In genomic region chr4:152705918-152706317, GRCh38 we compare ENCODE assay signal across 16 cellular contexts. TPM values are rescaled to one million over a fixed set of nuclear protein-coding genes. Genes with fewer than 3 reads are reported as not detected.
DNase-seq lines count a peak whose midpoint lies in the region; ATAC-seq and TF ChIP-seq lines count a peak whose summit lies in the region.
"Had no signal": no experiment of that assay in that cellular context is flagged by ENCODE, and none has a peak within 500 bp of the region (broad histone marks: within the 10 kb centered on the region; RNA-seq: fewer than 3 reads in every experiment).

No MANE protein-coding gene starts in this region.

- CTCF ChIA-PET in A673 (lab: Charles Lee) (no interaction called here), WTC11 (lab: Charles Lee) (interaction anchor here (0.7 to 2.4 kb wide), 44 partner anchors 8 to 1674 kb away, joined by 3 to 27 read pairs (median 5); partner anchors contain the start of genes ARFIP1, FHDC1 and TIGD4)
- CTCF ChIA-PET in CD4-positive, alpha-beta T cell (lab: Charles Lee): no interaction called here

- BruUV-seq in A673 (replicated peaks; lab: Mats Ljungman, UMichigan): no TSS peak

- POLR2A ChIA-PET in A673 (lab: Charles Lee; ENCODE audit: low non-redundant PET): no interaction called here
- POLR2A ChIA-PET in WTC11 (lab: Charles Lee): no interaction called here
- POLR2A ChIA-PET in CD4-positive, alpha-beta T cell (lab: Charles Lee): interaction anchor here (1.0 kb wide), 1 partner anchor 33 kb away, joined by 3 read pairs; no protein-coding TSS in a partner anchor

- no peak overlapping the region for H3K27ac ChIP-seq in A673 (ENCODE audit: low read depth, low read length, poor library complexity, severe bottlenecking)
- H3K27ac ChIP-seq in CD4-positive, alpha-beta T cell (ENCODE audit: low read depth, low read length): no peak overlapping the region
- no peak overlapping the region for H3K27ac ChIP-seq in left lung
- no peak overlapping the region for H3K27ac ChIP-seq in thyroid gland

- no peak for TF ChIP-seq POLR2A in thyroid gland (IDR thresholded peaks at IDR 0.05)

- H3K36me3 Mint-ChIP-seq in HFFc6 (ENCODE audit: low read depth) (peaks cover 18% of the 10 kb centered on the region), WTC11 (peaks cover 7% of the 10 kb centered on the region)
- H3K36me3 Mint-ChIP-seq in CD4-positive, alpha-beta T cell (ENCODE audit: low read depth): peaks cover 6% of the 10 kb centered on the region

- H3K27ac Mint-ChIP-seq in HFFc6 (no peak overlapping the region), WTC11 (peak overlapping the region; percentile 25; the same call in 1 of the 2 replicates)
- no peak overlapping the region for H3K27ac Mint-ChIP-seq in CD4-positive, alpha-beta T cell

- ATAC-seq in WTC11 (peak; percentile 70), left lung (no peak), HG03521 (IDR thresholded peaks at IDR 0.05; ENCODE audit: unreplicated experiment) (no peak)
- no peak for ATAC-seq in CD4-positive, alpha-beta T cell (ENCODE audit: poor library complexity)
- ATAC-seq: GM12878 had no signal

- H3K4me3 Mint-ChIP-seq in HFFc6 (no peak overlapping the region), WTC11 (no peak overlapping the region)
- no peak overlapping the region for H3K4me3 Mint-ChIP-seq in CD4-positive, alpha-beta T cell

- H3K36me3 ChIP-seq in A673 (ENCODE audit: insufficient read depth, low read length, poor library complexity, severe bottlenecking) (no peaks in the 10 kb centered on the region), left lung (no peaks in the 10 kb centered on the region), thyroid gland (no peaks in the 10 kb centered on the region)

- TF ChIP-seq CTCF in A673 (conservative IDR thresholded peaks at IDR 0.05; ENCODE audit: low read depth, low read length) (peak; percentile 33; the same call in 1 of the 2 replicates), HFFc6 (IDR thresholded peaks at IDR 0.05) (0 out of 2 replicates have a peak, but pooled peaks have one; percentile 23), WTC11 (IDR thresholded peaks at IDR 0.05) (no peak), left lung (IDR thresholded peaks at IDR 0.05) (no peak), thyroid gland (IDR thresholded peaks at IDR 0.05) (no peak)
- TF ChIP-seq CTCF in CD4-positive, alpha-beta T cell (IDR thresholded peaks at IDR 0.05): no peak

- intact Hi-C loops in A673 (cut with micrococcal nuclease; ENCODE audit: unreplicated experiment): no loop called here
- intact Hi-C loops in CD4-positive, alpha-beta T cell (cut with DNase I, micrococcal nuclease): no loop called here
- intact Hi-C loops in left lung (cut with DNase I): no loop called here
- intact Hi-C loops in thyroid gland (cut with DNase I): no loop called here

- H3K4me1 Mint-ChIP-seq in HFFc6 (ENCODE audit: low read depth) (no peaks in the 10 kb centered on the region), WTC11 (peaks cover 66% of the 10 kb centered on the region)
- no peaks in the 10 kb centered on the region for H3K4me1 Mint-ChIP-seq in CD4-positive, alpha-beta T cell (ENCODE audit: low read depth)

- H3K27me3 ChIP-seq in A673 (replicated peaks; ENCODE audit: insufficient read depth, low read depth, low read length, poor library complexity) (no peaks in the 10 kb centered on the region), left lung (peaks cover 0 to 7% of the 10 kb centered on the region in 2 donors), thyroid gland (no peaks in the 10 kb centered on the region)
- H3K27me3 ChIP-seq in CD4-positive, alpha-beta T cell (ENCODE audit: control insufficient read depth, insufficient read depth, low read length): no peaks in the 10 kb centered on the region

- 73 to 86% methylated on average over 1 of the region's 1 CpG for WGBS in thyroid gland, 2 donors

- H3K4me3 ChIP-seq in A673 (ENCODE audit: low read depth, low read length, poor library complexity, severe bottlenecking) (no peak overlapping the region), left lung (no peak overlapping the region), thyroid gland (replicated peaks in 1 of 3) (no peak overlapping the region)
- H3K4me3 ChIP-seq: GM12878 had no signal

- DNase-seq in A673 (ENCODE audit: low spot score) (no peak), HFFc6 (no peak), WTC11 (ENCODE audit: low spot score) (no peak), iPS DF 19.7 (ENCODE audit: low read depth, low spot score) (peak; percentile 48), left lung (no peak), thyroid gland (no peak)
- no peak for DNase-seq in CD4-positive, alpha-beta T cell
- DNase-seq: 8988T, C1 segment of cervical spinal cord, KBM-7, NCI-H1092, NCI-H187, NCI-H2171, NCI-H510A had no signal

- H3K9me3 Mint-ChIP-seq in HFFc6: peaks cover 35% of the 10 kb centered on the region
- peaks cover 7% of the 10 kb centered on the region for H3K9me3 Mint-ChIP-seq in WTC11
- H3K9me3 Mint-ChIP-seq in CD4-positive, alpha-beta T cell: peaks cover 8% of the 10 kb centered on the region

- H3K4me1 ChIP-seq in A673 (ENCODE audit: insufficient read depth, low read length, poor library complexity, severe bottlenecking) (peaks cover 8% of the 10 kb centered on the region), left lung (no peaks in the 10 kb centered on the region), thyroid gland (peaks cover 5 to 10% of the 10 kb centered on the region in 2 donors)

- H3K27me3 Mint-ChIP-seq in HFFc6 (ENCODE audit: insufficient read depth): peaks cover 29% of the 10 kb centered on the region
- no peaks in the 10 kb centered on the region for H3K27me3 Mint-ChIP-seq in WTC11 (ENCODE audit: low read depth)
- H3K27me3 Mint-ChIP-seq in CD4-positive, alpha-beta T cell: peaks cover 15% of the 10 kb centered on the region

- H3K9me3 ChIP-seq in A673 (ENCODE audit: low read depth, low read length, poor library complexity, severe bottlenecking) (no peaks in the 10 kb centered on the region), left lung (peaks cover 0 to 4% of the 10 kb centered on the region in 2 donors), thyroid gland (no peaks in the 10 kb centered on the region)
- peaks cover 15% of the 10 kb centered on the region for H3K9me3 ChIP-seq in CD4-positive, alpha-beta T cell (ENCODE audit: control insufficient read depth, low read length)

TF ChIP-seq in WTC11, 78 proteins besides CTCF, POLR2A, EP300 and RAD21:
- TF ChIP-seq ATF1 (CRISPR knock-in tag; IDR thresholded peaks at IDR 0.05) (no peak), ZNF671 (CRISPR knock-in tag; IDR thresholded peaks at IDR 0.05) (no peak), RELA (CRISPR knock-in tag; IDR thresholded peaks at IDR 0.05; ENCODE audit: borderline replicate concordance) (no peak), IRF2 (CRISPR knock-in tag; IDR thresholded peaks at IDR 0.05; ENCODE audit: borderline replicate concordance, low read depth) (no peak), ZNF232 (CRISPR knock-in tag; IDR thresholded peaks at IDR 0.05) (no peak), KAT7 (CRISPR knock-in tag; IDR thresholded peaks at IDR 0.05; ENCODE audit: borderline replicate concordance) (no peak), ZNF121 (CRISPR knock-in tag; IDR thresholded peaks at IDR 0.05) (no peak), AR (CRISPR knock-in tag; IDR thresholded peaks at IDR 0.05) (no peak), MAX (CRISPR knock-in tag; IDR thresholded peaks at IDR 0.05) (no peak), ZNF396 (CRISPR knock-in tag; IDR thresholded peaks at IDR 0.05; ENCODE audit: borderline replicate concordance) (no peak), HMGA2 (CRISPR knock-in tag; IDR thresholded peaks at IDR 0.05) (no peak), GABPB1 (CRISPR knock-in tag; IDR thresholded peaks at IDR 0.05) (no peak), CREM (CRISPR knock-in tag; IDR thresholded peaks at IDR 0.05) (no peak)

RNA-seq across cellular contexts. Expression of gene TMEM154, which starts 26.1 kb away (rescaled TPM):
- total RNA-seq in A673 (2021) (2.3 and 2.6 TPM in 2 replicates), WTC11 (2021) (1.7 to 2.1 TPM (median 1.9 TPM) in 3 replicates), left lung (10 to 100 TPM in 1 of 2 donors, 1 to 10 TPM in 1; 6.7 to 21.9 TPM), thyroid gland (1 to 10 TPM in 1 of 4 donors, under 1 TPM in 3; 0.22 to 1.6 (median 0.42) TPM)
- 1 to 10 TPM in 3 of 6 experiments, under 1 TPM in 3; 0.23 to 4.0 (median 0.95) TPM for total RNA-seq in HFFc6 (2021; fragmentation: NEBNext Ultra II Directional; extraction: Animal tissue kit (Norgen Biotek cat#: 25700))
- 10 to 100 TPM; 13.6 to 16.7 TPM for total RNA-seq in CD4-positive, alpha-beta T cell

Comparison
In these comparisons a context has a peak if more than half of its experiments do, and no peak if none do; other contexts are left out.
1. CTCF ChIP-seq: peak in A673 (single experiment) and HFFc6 (single experiment); none in WTC11 (single experiment), CD4-positive, alpha-beta T cell (single experiment), left lung (0 of 2) and thyroid gland (0 of 6).